In the genomic region with DNA sequence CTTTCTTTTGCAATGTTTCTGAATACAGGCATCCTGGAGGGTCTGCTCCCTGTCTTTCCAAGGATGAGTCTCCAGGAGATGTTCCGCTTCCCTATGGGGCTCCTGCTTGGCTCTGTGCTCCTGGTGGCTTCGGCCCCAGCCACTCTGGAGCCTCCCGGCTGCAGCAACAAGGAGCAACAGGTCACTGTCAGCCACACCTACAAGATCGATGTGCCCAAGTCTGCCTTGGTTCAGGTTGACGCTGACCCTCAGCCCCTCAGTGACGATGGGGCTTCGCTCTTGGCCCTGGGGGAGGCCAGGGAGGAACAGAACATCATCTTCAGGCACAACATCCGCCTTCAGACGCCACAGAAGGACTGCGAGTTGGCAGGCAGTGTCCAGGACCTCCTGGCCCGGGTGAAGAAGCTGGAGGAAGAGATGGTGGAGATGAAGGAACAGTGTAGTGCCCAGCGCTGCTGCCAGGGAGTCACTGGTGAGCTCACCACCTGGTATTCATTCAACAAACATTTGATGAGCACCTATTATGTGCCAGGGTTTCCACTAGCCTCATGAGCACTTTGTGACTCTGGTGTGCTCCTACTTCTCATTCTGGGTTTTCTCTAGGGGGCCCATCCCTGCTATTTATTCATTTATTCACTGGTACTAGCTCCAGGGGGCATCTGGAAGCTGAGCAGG, we compare ENCODE assay signal across 22 cellular contexts. TPM values are rescaled to one million over a fixed set of nuclear protein-coding genes. Genes with fewer than 3 reads are reported as not detected.
DNase-seq lines count a peak whose midpoint lies in the region; ATAC-seq, FAIRE-seq and TF ChIP-seq lines count a peak whose summit lies in the region.
"Had no signal": no experiment of that assay in that cellular context is flagged by ENCODE, and none has a peak within 500 bp of the region (broad histone marks: within the 10 kb centered on the region; RNA-seq: fewer than 3 reads in every experiment).

No MANE protein-coding gene starts in this region.

- H3K18ac ChIP-seq in mesendoderm (ENCODE audit: low read length): no peak overlapping the region

- H3K4me3 ChIP-seq in K562 (no peak overlapping the region), mesendoderm (ENCODE audit: low read length) (no peak overlapping the region), foreskin fibroblast (ENCODE audit: low read depth in 1 of 2, low read length in 2 of 2) (no peak overlapping the region), prostate gland (no peak overlapping the region)

- intact Hi-C loops in K562 (cut with micrococcal nuclease): loop anchor here (2.0 kb wide), 1 partner anchor 21 kb away; no protein-coding TSS in a partner anchor
- intact Hi-C loops in prostate gland (cut with DNase I): no loop called here

- H3K4ac ChIP-seq in mesendoderm (ENCODE audit: low read depth, low read length): no peak overlapping the region

- no peaks in the 10 kb centered on the region for H3K79me1 ChIP-seq in mesendoderm (ENCODE audit: low read length)

- H3K36me3 ChIP-seq in K562 (ENCODE audit: control insufficient read depth, insufficient read depth, low read length) (no peaks in the 10 kb centered on the region), mesendoderm (ENCODE audit: control insufficient read depth, insufficient read depth, low read length) (no peaks in the 10 kb centered on the region), prostate gland (no peaks in the 10 kb centered on the region)

- peaks cover 0 to 5% of the 10 kb centered on the region in 2 experiments; a peak in 1 of 5 replicates for H3K4me1 ChIP-seq in K562 (replicated peaks in 1 of 2; ENCODE audit: control insufficient read depth in 2 of 2, insufficient read depth in 2 of 2, low read length in 2 of 2)
- H3K4me1 ChIP-seq in mesendoderm (ENCODE audit: control insufficient read depth, low read depth, low read length): no peaks in the 10 kb centered on the region
- H3K4me1 ChIP-seq in prostate gland (replicated peaks): no peaks in the 10 kb centered on the region

- H2AK5ac ChIP-seq in mesendoderm (ENCODE audit: low read length): no peak overlapping the region

- TF ChIP-seq EP300 in K562 (IDR thresholded peaks at IDR 0.05; ENCODE audit: low read length): no peak

- 2% methylated on average over 12 of the region's 12 CpGs for WGBS in K562 (ENCODE audit: insufficient coverage, low coverage, missing lambda C conversion rate)
- no CpG with 5 or more reads among the region's 12 CpGs for WGBS in mesendoderm (ENCODE audit: extremely low coverage, insufficient coverage, low lambda C conversion rate)
- 90% methylated on average over 12 of the region's 12 CpGs for WGBS in prostate gland

- H3K9me3 ChIP-seq in K562 (replicated peaks; ENCODE audit: control insufficient read depth, insufficient read depth, low read depth, low read length) (no peaks in the 10 kb centered on the region), prostate gland (no peaks in the 10 kb centered on the region)

- H3K4me3 Mint-ChIP-seq in HFFc6: peak overlapping the region; percentile 21; the same call in 1 of the 2 replicates
- H3K4me3 Mint-ChIP-seq: CD4-positive, alpha-beta memory T cell; H9 had no signal

- no peaks in the 10 kb centered on the region for H3K9me1 ChIP-seq in K562 (ENCODE audit: control insufficient read depth, insufficient read depth, low read length)

- BruUV-seq in K562 (replicated peaks; lab: Mats Ljungman, UMichigan): no TSS peak

- CTCF ChIA-PET in K562 (lab: Yijun Ruan, JAX; ENCODE audit: low intra/inter-chr PET ratio): no interaction called here

- no peak for FAIRE-seq in K562 (lab: Jason Lieb, UNC)
- FAIRE-seq: GM12891, GM18507 had no signal

- H3K4me2 ChIP-seq in K562 (ENCODE audit: insufficient read depth, low read length) (no peak overlapping the region), mesendoderm (ENCODE audit: low read length) (no peak overlapping the region)

- no peak overlapping the region for H3K27ac Mint-ChIP-seq in HFFc6
- H3K27ac Mint-ChIP-seq: CD4-positive, alpha-beta memory T cell; H9 had no signal

- DNase-seq in HFFc6: no peak
- DNase-seq in K562 (ENCODE audit: extremely low read depth in 1 of 4, low spot score in 3 of 4): no peak
- DNase-seq in mesendoderm: no peak
- DNase-seq in foreskin fibroblast: no peak
- DNase-seq in prostate gland (ENCODE audit: low spot score): no peak
- DNase-seq: C1 segment of cervical spinal cord; Calu3; CD4-positive, alpha-beta memory T cell; COR-L47; DMS53; DMS79 treated with DMSO at 0.1 percent for 48 hours; GF-D8; H9 had no signal

- no peak overlapping the region for H2AFZ ChIP-seq in K562 (ENCODE audit: low read depth, low read length)

- H3K23ac ChIP-seq in mesendoderm (ENCODE audit: low read length): peak overlapping the region; percentile 6

- in situ Hi-C loops in K562 (cut with MboI): no loop called here

- no peaks in the 10 kb centered on the region for H3K79me2 ChIP-seq in K562 (ENCODE audit: control insufficient read depth, insufficient read depth, low read length)
- H3K79me2 ChIP-seq in mesendoderm (ENCODE audit: control insufficient read depth, insufficient read depth, low read length): no peaks in the 10 kb centered on the region

- TF ChIP-seq CTCF in HFFc6 (IDR thresholded peaks at IDR 0.05) (no peak), K562 (IDR thresholded peaks at IDR 0.05 in 2 of 3, conservative IDR thresholded peaks at IDR 0.05 in 1 of 3; ENCODE audit: insufficient read depth in 2 of 3, low read depth in 1 of 3, low read length in 3 of 3) (no peak), foreskin fibroblast (IDR thresholded peaks at IDR 0.05; ENCODE audit: low read depth, low read length) (no peak), prostate gland (IDR thresholded peaks at IDR 0.05) (no peak)

- H4K5ac ChIP-seq in mesendoderm (ENCODE audit: low read length): no peak overlapping the region

- H4K20me1 ChIP-seq in K562 (replicated peaks; ENCODE audit: control insufficient read depth, insufficient read depth, low read length): peaks cover 4% of the 10 kb centered on the region; the same call in 1 of the 2 replicates

- H2BK5ac ChIP-seq in mesendoderm (ENCODE audit: low read length): no peak overlapping the region

- H3K27ac ChIP-seq in K562 (ENCODE audit: extremely low read depth, low read depth, low read length) (no peak overlapping the region), mesendoderm (ENCODE audit: low read depth, low read length) (no peak overlapping the region), prostate gland (no peak overlapping the region)

- no peaks in the 10 kb centered on the region for H3K9me3 Mint-ChIP-seq in HFFc6
- H3K9me3 Mint-ChIP-seq: CD4-positive, alpha-beta memory T cell; H9 had no signal

- no peak overlapping the region for H2BK120ac ChIP-seq in mesendoderm (ENCODE audit: low read depth, low read length)

- TF ChIP-seq RAD21 in K562 (CRISPR knock-in tag; conservative IDR thresholded peaks at IDR 0.05 in 1 of 2, IDR thresholded peaks at IDR 0.05 in 1 of 2): no peak

- H3K56ac ChIP-seq in mesendoderm (ENCODE audit: low read length): no peak overlapping the region

- H2BK15ac ChIP-seq in mesendoderm (replicated peaks; ENCODE audit: low read depth): no peak overlapping the region

- TF ChIP-seq POLR2A in K562 (conservative IDR thresholded peaks at IDR 0.05) (no peak), prostate gland (IDR thresholded peaks at IDR 0.05) (no peak)

- H3K27me3 ChIP-seq in K562 (ENCODE audit: control insufficient read depth in 2 of 2, insufficient read depth in 2 of 2, low read length in 2 of 2): peaks cover 52 to 76% of the 10 kb centered on the region in 2 experiments
- no peaks in the 10 kb centered on the region for H3K27me3 ChIP-seq in mesendoderm (ENCODE audit: insufficient read depth, low read length, poor library complexity)
- no peaks in the 10 kb centered on the region for H3K27me3 ChIP-seq in prostate gland (replicated peaks; ENCODE audit: insufficient read depth)

- peaks cover 2% of the 10 kb centered on the region; the same call in 1 of the 2 replicates for H3K27me3 Mint-ChIP-seq in HFFc6 (ENCODE audit: insufficient read depth)

- ATAC-seq in K562 (no peak), HG02840 (IDR thresholded peaks at IDR 0.05; ENCODE audit: low FRiP score, unreplicated experiment) (no peak)
- ATAC-seq: HCT116 had no signal

- peaks cover 20% of the 10 kb centered on the region for H3K4me1 Mint-ChIP-seq in HFFc6 (ENCODE audit: low read depth)

- no peaks in the 10 kb centered on the region for H3K36me3 Mint-ChIP-seq in HFFc6 (ENCODE audit: low read depth)
- H3K36me3 Mint-ChIP-seq: CD4-positive, alpha-beta memory T cell had no signal

- H3K9ac ChIP-seq in K562 (ENCODE audit: insufficient read depth in 1 of 2, low read depth in 2 of 2, low read length in 2 of 2) (peak overlapping the region in 1 of 2 experiments; percentile 14; a peak in 1 of 4 replicates), mesendoderm (ENCODE audit: low read length) (no peak overlapping the region)

- POLR2A ChIA-PET in K562 (lab: Yijun Ruan, JAX): interaction anchor here (0.6 to 2.0 kb wide), 4 partner anchors 9 to 32 kb away, joined by 3 to 10 read pairs (median 4); no protein-coding TSS in a partner anchor

- H4K8ac ChIP-seq in mesendoderm (ENCODE audit: low read depth, low read length): no peak overlapping the region

RNA-seq across cellular contexts. Expression of a gene that starts 9.9 kb away (rescaled TPM):
- not detected for total RNA-seq in HFFc6 (2021; fragmentation: NEBNext Ultra II Directional; extraction: Animal tissue kit (Norgen Biotek cat#: 25700))
- 0.05 TPM in 1 of 2 replicates, not detected in the other for total RNA-seq in K562 (2011; cell fraction: chromatin; rRNA removed; ENCODE audit: low replicate concordance)
- not detected in 2 replicates for total RNA-seq in K562 (2011; cell fraction: nucleolus; rRNA removed)
- not detected in 2 replicates for total RNA-seq in K562 (2011; cell fraction: nucleoplasm; rRNA removed)
- 0.08 TPM in 1 of 2 replicates, not detected in the other for total RNA-seq in K562 (2014; rRNA removed)
- 0.03 TPM in 1 of 2 replicates, not detected in the other for total RNA-seq in K562 (2014; rRNA removed; fragmentation: Illumina TruSeq; extraction: Trizol)
- 0.07 TPM in 1 of 2 replicates, not detected in the other for total RNA-seq in K562 (2015; rRNA removed; fragmentation: Illumina TruSeq; extraction: Trizol)
- total RNA-seq in K562 (2021): 0.09 TPM in 1 of 2 replicates, not detected in the other
- 0.04 TPM in 1 of 2 replicates, not detected in the other for polyA plus RNA-seq in K562 (2011; rRNA removed)
- polyA plus RNA-seq in K562 (2011; cell fraction: cytosol; rRNA removed): 0.01 and 0.06 TPM in 2 replicates
- polyA plus RNA-seq in K562 (2011; cell fraction: nucleus; rRNA removed): 0.03 and 0.04 TPM in 2 replicates
- polyA plus RNA-seq in K562 (2012): 0.04 and 0.15 TPM in 2 replicates
- 0.03 and 0.07 TPM in 2 replicates for polyA plus RNA-seq in K562 (2014; fragmentation: Illumina TruSeq; extraction: Trizol)
- under 1 TPM in 1 of 2 experiments, not detected in 1; 0.01 TPM for polyA plus RNA-seq in K562 (2014; fragmentation: Nextera tagmentation; extraction: Ambion mirVana)
- 0.12 TPM in 1 of 2 replicates, not detected in the other for polyA plus RNA-seq in K562 (2014; rRNA removed)
- 0.03 TPM in 1 of 2 replicates, not detected in the other for polyA minus RNA-seq in K562 (2011; rRNA and poly(A)+ RNA removed)
- not detected in 2 replicates for polyA minus RNA-seq in K562 (2011; cell fraction: cytosol; rRNA and poly(A)+ RNA removed)
- not detected in 2 replicates for polyA minus RNA-seq in K562 (2011; cell fraction: nucleus; rRNA and poly(A)+ RNA removed)
- polyA plus RNA-seq in mesendoderm (2013, experiment 1 of 2): 0.07 TPM
- 0.07 TPM for polyA plus RNA-seq in mesendoderm (2013, experiment 2 of 2)
- total RNA-seq in prostate gland: under 1 TPM; 0.05 to 0.97 TPM
- total RNA-seq: A172; A673; CD4-positive, alpha-beta memory T cell; G401; H4 had no signal
- polyA plus RNA-seq: BJ; CD4-positive, alpha-beta memory T cell had no signal

RNA-seq across cellular contexts. Expression of a gene that starts 54.3 kb away (rescaled TPM):
- 10 to 100 TPM; 30.1 to 43.4 (median 36.6) TPM for total RNA-seq in HFFc6 (2021; fragmentation: NEBNext Ultra II Directional; extraction: Animal tissue kit (Norgen Biotek cat#: 25700))
- 21.1 and 37.3 TPM in 2 replicates for total RNA-seq in K562 (2011; cell fraction: chromatin; rRNA removed; ENCODE audit: low replicate concordance)
- total RNA-seq in K562 (2011; cell fraction: nucleolus; rRNA removed): 16.8 and 19.3 TPM in 2 replicates
- 28.0 and 54.0 TPM in 2 replicates for total RNA-seq in K562 (2011; cell fraction: nucleoplasm; rRNA removed)
- total RNA-seq in K562 (2014; rRNA removed) (36.2 and 54.9 TPM in 2 replicates), K562 (2014; rRNA removed; fragmentation: Illumina TruSeq; extraction: Trizol) (52.1 and 54.4 TPM in 2 replicates), K562 (2015; rRNA removed; fragmentation: Illumina TruSeq; extraction: Trizol) (32.5 and 38.1 TPM in 2 replicates), K562 (2021) (50.2 and 51.9 TPM in 2 replicates), prostate gland (10 to 100 TPM; 25.6 to 32.1 TPM)
- polyA plus RNA-seq in K562 (2011; rRNA removed) (64.1 and 78.2 TPM in 2 replicates), K562 (2014; fragmentation: Illumina TruSeq; extraction: Trizol) (41.6 and 52.1 TPM in 2 replicates), K562 (2014; fragmentation: Nextera tagmentation; extraction: Ambion mirVana) (100 to 1,000 TPM; 215 to 231 TPM), K562 (2014; rRNA removed) (55.3 and 74.1 TPM in 2 replicates)
- 29.7 and 49.3 TPM in 2 replicates for polyA plus RNA-seq in K562 (2011; cell fraction: cytosol; rRNA removed)
- 45.1 and 60.4 TPM in 2 replicates for polyA plus RNA-seq in K562 (2011; cell fraction: nucleus; rRNA removed)
- 34.4 and 50.9 TPM in 2 replicates for polyA plus RNA-seq in K562 (2012)
- 36.3 and 40.6 TPM in 2 replicates for polyA minus RNA-seq in K562 (2011; rRNA and poly(A)+ RNA removed)
- 11.5 and 13.2 TPM in 2 replicates for polyA minus RNA-seq in K562 (2011; cell fraction: cytosol; rRNA and poly(A)+ RNA removed)
- 16.8 and 28.3 TPM in 2 replicates for polyA minus RNA-seq in K562 (2011; cell fraction: nucleus; rRNA and poly(A)+ RNA removed)
- 52.1 TPM for polyA plus RNA-seq in mesendoderm (2013, experiment 1 of 2)
- 50.0 TPM for polyA plus RNA-seq in mesendoderm (2013, experiment 2 of 2)
